8 cellular contexts compared by ENCODE assay signal in genomic region chr19:1272423-1273262, GRCh38. TPM values are rescaled to one million over a fixed set of nuclear protein-coding genes. Genes with fewer than 3 reads are reported as not detected.
DNase-seq lines count a peak whose midpoint lies in the region; ATAC-seq and TF ChIP-seq lines count a peak whose summit lies in the region.

No MANE protein-coding gene starts in this region.

- H3K4me1 ChIP-seq in right atrium auricular region: peaks cover 0 to 79% of the 10 kb centered on the region in 2 donors
- H3K4me1 ChIP-seq in mucosa of rectum (ENCODE audit: control insufficient read depth in 2 of 2, insufficient read depth in 2 of 2, low read length in 2 of 2): peaks cover 72 to 74% of the 10 kb centered on the region in 2 donors
- H3K4me1 ChIP-seq in uterus: peaks cover 24 to 62% of the 10 kb centered on the region in 2 donors

- peaks cover 9% of the 10 kb centered on the region for H3K27me3 Mint-ChIP-seq in brain

- H3K27me3 ChIP-seq in right atrium auricular region (no peaks in the 10 kb centered on the region), mucosa of rectum (ENCODE audit: control insufficient read depth in 2 of 2, insufficient read depth in 2 of 2, low read length in 2 of 2) (no peaks in the 10 kb centered on the region), uterus (no peaks in the 10 kb centered on the region)

- peak overlapping the region; percentile 12 to 96 for H3K27ac ChIP-seq in right atrium auricular region
- H3K27ac ChIP-seq in mucosa of rectum (ENCODE audit: low read depth in 2 of 2, low read length in 2 of 2): peak overlapping the region; percentile 39 to 54
- peak overlapping the region; percentile 7 to 8 for H3K27ac ChIP-seq in uterus

- no peak for TF ChIP-seq POLR2A in uterus (IDR thresholded peaks at IDR 0.05)

- no peak for TF ChIP-seq CTCF in right atrium auricular region (IDR thresholded peaks at IDR 0.05)
- TF ChIP-seq CTCF in brain (conservative IDR thresholded peaks at IDR 0.05): no peak
- TF ChIP-seq CTCF in uterus (IDR thresholded peaks at IDR 0.05): no peak

- H3K9me3 ChIP-seq in right atrium auricular region (no peaks in the 10 kb centered on the region), mucosa of rectum (ENCODE audit: control insufficient read depth in 2 of 2, low read length in 2 of 2) (no peaks in the 10 kb centered on the region), uterus (no peaks in the 10 kb centered on the region)

- intact Hi-C loops in cardiac septum (cut with DNase I): loop anchor here (5.0 kb wide), 1 partner anchor 110 kb away; the partner anchor contains the start of gene NDUFS7
- intact Hi-C loops in uterus (cut with DNase I; ENCODE audit: low total_unique reads): no loop called here

- H3K36me3 Mint-ChIP-seq in brain: peaks cover 43% of the 10 kb centered on the region

- no peak for ATAC-seq in HG03175 (IDR thresholded peaks at IDR 0.05; ENCODE audit: unreplicated experiment)

- H3K27ac Mint-ChIP-seq in brain: peak overlapping the region in 4 of 5 experiments; percentile 53 to 97 (median 76)

- H3K4me3 ChIP-seq in right atrium auricular region: peak overlapping the region in 1 of 2 donors; percentile 61
- H3K4me3 ChIP-seq in mucosa of rectum (ENCODE audit: low read length in 2 of 2): peak overlapping the region; percentile 15 to 33
- H3K4me3 ChIP-seq in uterus: no peak overlapping the region

- H3K4me3 Mint-ChIP-seq in brain: peak overlapping the region; percentile 64 to 85 (median 70)

- DNase-seq in right atrium auricular region (ENCODE audit: low spot score) (no peak), cardiac septum (ENCODE audit: low spot score) (no peak), uterus (no peak), NCI-H748 (lab: John Stamatoyannopoulos, UW; ENCODE audit: unreplicated experiment) (no peak), NCI-H82 (lab: John Stamatoyannopoulos, UW) (no peak)

- peaks cover 68% of the 10 kb centered on the region for H3K4me1 Mint-ChIP-seq in brain

- H3K9ac ChIP-seq in mucosa of rectum (ENCODE audit: low read depth in 1 of 2, low read length in 2 of 2): no peak overlapping the region

- H3K9me3 Mint-ChIP-seq in brain: peaks cover 0 to 4% (median 0%) of the 10 kb centered on the region in 5 experiments

- H3K36me3 ChIP-seq in right atrium auricular region (peaks cover 48% of the 10 kb centered on the region), mucosa of rectum (ENCODE audit: control insufficient read depth in 2 of 2, insufficient read depth in 2 of 2, low read length in 2 of 2) (peaks cover 41 to 46% of the 10 kb centered on the region in 2 donors), uterus (no peaks in the 10 kb centered on the region)

RNA-seq across cellular contexts. Expression of gene FAM174C, which starts 2.7 kb away (rescaled TPM):
- total RNA-seq in right atrium auricular region (10 to 100 TPM; 28.9 to 29.8 TPM), cardiac septum (20.0 TPM), uterus (10 to 100 TPM in 2 of 4 donors, 1 to 10 TPM in 2; 2.1 to 24.3 (median 7.1) TPM)
- polyA plus RNA-seq in brain (ENCODE audit: insufficient read depth, low read depth, low replicate concordance): 60.8 TPM

RNA-seq across cellular contexts. Expression of gene CIRBP, which starts 3.5 kb away (rescaled TPM):
- 100 to 1,000 TPM; 288 to 385 TPM for total RNA-seq in right atrium auricular region
- total RNA-seq in cardiac septum: 318 TPM
- polyA plus RNA-seq in brain (ENCODE audit: insufficient read depth, low read depth, low replicate concordance): 617 TPM
- total RNA-seq in uterus: 100 to 1,000 TPM; 235 to 950 (median 535) TPM

RNA-seq across cellular contexts. Expression of gene EFNA2, which starts 13.0 kb away (rescaled TPM):
- total RNA-seq in right atrium auricular region (not detected), cardiac septum (not detected), uterus (under 1 TPM in 1 of 4 donors, not detected in 3; 0.76 TPM)
- polyA plus RNA-seq in brain (ENCODE audit: insufficient read depth, low read depth, low replicate concordance): 14.9 TPM

RNA-seq across cellular contexts. Expression of gene MIDN, which starts 24.3 kb away (rescaled TPM):
- total RNA-seq in right atrium auricular region: 10 to 100 TPM; 42.1 to 42.2 TPM
- total RNA-seq in cardiac septum: 97.5 TPM
- polyA plus RNA-seq in brain (ENCODE audit: insufficient read depth, low read depth, low replicate concordance): 79.7 TPM
- total RNA-seq in uterus: 100 to 1,000 TPM in 1 of 4 donors, 10 to 100 TPM in 2, under 1 TPM in 1; 0.77 to 108 (median 15.0) TPM

RNA-seq across cellular contexts. Expression of gene ATP5F1D, which starts 31.1 kb away (rescaled TPM):
- 100 to 1,000 TPM; 193 to 269 TPM for total RNA-seq in right atrium auricular region
- 486 TPM for total RNA-seq in cardiac septum
- 365 TPM for polyA plus RNA-seq in brain (ENCODE audit: insufficient read depth, low read depth, low replicate concordance)
- 100 to 1,000 TPM in 2 of 4 donors, 10 to 100 TPM in 1, 1 to 10 TPM in 1; 4.7 to 164 (median 68.9) TPM for total RNA-seq in uterus

Comparison
In these comparisons a context has a peak if more than half of its experiments do, and no peak if none do; other contexts are left out.
1. H3K4me3 ChIP-seq: peak in mucosa of rectum (2 of 2); none in uterus (0 of 2).
2. Peak in every context shown above with its lines, with median percentiles within 50 percentile points of each other: H3K27ac ChIP-seq.